1 cellular context compared by ENCODE assay signal in genomic region chr10:100009283-100009792, GRCh38.
TF ChIP-seq lines count a peak whose summit lies in the region.

No MANE protein-coding gene starts in this region.

TF ChIP-seq in K562, 482 proteins besides CTCF, POLR2A, EP300 and RAD21 (continued from another document and continues in another):
- TF ChIP-seq HINFP (tag; conservative IDR thresholded peaks at IDR 0.05; ENCODE audit: low read depth) = no peak
- TF ChIP-seq ARID2 (IDR thresholded peaks at IDR 0.05) = no peak
- TF ChIP-seq SMAD3 (CRISPR knock-in tag; conservative IDR thresholded peaks at IDR 0.05) = no peak
- no peak for TF ChIP-seq SRSF3 (IDR thresholded peaks at IDR 0.05; ENCODE audit: insufficient read depth, low read length)
- no peak for TF ChIP-seq HNRNPK (IDR thresholded peaks at IDR 0.05; ENCODE audit: low read depth, low read length, poor library complexity, severe bottlenecking)
- TF ChIP-seq CHCHD3 (CRISPR knock-in tag; IDR thresholded peaks at IDR 0.05) = no peak
- TF ChIP-seq SIN3A (IDR thresholded peaks at IDR 0.05; ENCODE audit: borderline replicate concordance in 2 of 2, control insufficient read depth in 1 of 2, low read depth in 2 of 2, low read length in 2 of 2) = peak in 1 of 2 experiments; percentile 59; a peak in 1 of 4 replicates
- TF ChIP-seq ZNF507 (tag; conservative IDR thresholded peaks at IDR 0.05) = no peak
- no peak for TF ChIP-seq MCM7 (IDR thresholded peaks at IDR 0.05)
- TF ChIP-seq ZFX (CRISPR knock-in tag; IDR thresholded peaks at IDR 0.05) = peak; percentile 77
- TF ChIP-seq KAT8 (IDR thresholded peaks at IDR 0.05; ENCODE audit: low read depth) = no peak
- no peak for TF ChIP-seq HOXB6 (CRISPR knock-in tag; IDR thresholded peaks at IDR 0.05; ENCODE audit: borderline replicate concordance)
- no peak for TF ChIP-seq BRD9 (IDR thresholded peaks at IDR 0.05; ENCODE audit: low read depth, partially characterized antibody)
- TF ChIP-seq NFIC (IDR thresholded peaks at IDR 0.05) = no peak
- no peak for TF ChIP-seq NCOA1 (IDR thresholded peaks at IDR 0.05; ENCODE audit: low read depth)
- no peak for TF ChIP-seq RHOXF2B (CRISPR knock-in tag; conservative IDR thresholded peaks at IDR 0.05)
- no peak for TF ChIP-seq TAF1 (IDR thresholded peaks at IDR 0.05; ENCODE audit: control insufficient read depth, extremely low read depth, insufficient read depth, low read length, severe bottlenecking)
- TF ChIP-seq CTCFL (IDR thresholded peaks at IDR 0.05; ENCODE audit: borderline replicate concordance, insufficient read depth, low read depth, low read length, poor library complexity, severe bottlenecking) = peak; percentile 46
- no peak for TF ChIP-seq ZNF175 (CRISPR knock-in tag; IDR thresholded peaks at IDR 0.05; ENCODE audit: low read depth)
- TF ChIP-seq, protein P1, sequence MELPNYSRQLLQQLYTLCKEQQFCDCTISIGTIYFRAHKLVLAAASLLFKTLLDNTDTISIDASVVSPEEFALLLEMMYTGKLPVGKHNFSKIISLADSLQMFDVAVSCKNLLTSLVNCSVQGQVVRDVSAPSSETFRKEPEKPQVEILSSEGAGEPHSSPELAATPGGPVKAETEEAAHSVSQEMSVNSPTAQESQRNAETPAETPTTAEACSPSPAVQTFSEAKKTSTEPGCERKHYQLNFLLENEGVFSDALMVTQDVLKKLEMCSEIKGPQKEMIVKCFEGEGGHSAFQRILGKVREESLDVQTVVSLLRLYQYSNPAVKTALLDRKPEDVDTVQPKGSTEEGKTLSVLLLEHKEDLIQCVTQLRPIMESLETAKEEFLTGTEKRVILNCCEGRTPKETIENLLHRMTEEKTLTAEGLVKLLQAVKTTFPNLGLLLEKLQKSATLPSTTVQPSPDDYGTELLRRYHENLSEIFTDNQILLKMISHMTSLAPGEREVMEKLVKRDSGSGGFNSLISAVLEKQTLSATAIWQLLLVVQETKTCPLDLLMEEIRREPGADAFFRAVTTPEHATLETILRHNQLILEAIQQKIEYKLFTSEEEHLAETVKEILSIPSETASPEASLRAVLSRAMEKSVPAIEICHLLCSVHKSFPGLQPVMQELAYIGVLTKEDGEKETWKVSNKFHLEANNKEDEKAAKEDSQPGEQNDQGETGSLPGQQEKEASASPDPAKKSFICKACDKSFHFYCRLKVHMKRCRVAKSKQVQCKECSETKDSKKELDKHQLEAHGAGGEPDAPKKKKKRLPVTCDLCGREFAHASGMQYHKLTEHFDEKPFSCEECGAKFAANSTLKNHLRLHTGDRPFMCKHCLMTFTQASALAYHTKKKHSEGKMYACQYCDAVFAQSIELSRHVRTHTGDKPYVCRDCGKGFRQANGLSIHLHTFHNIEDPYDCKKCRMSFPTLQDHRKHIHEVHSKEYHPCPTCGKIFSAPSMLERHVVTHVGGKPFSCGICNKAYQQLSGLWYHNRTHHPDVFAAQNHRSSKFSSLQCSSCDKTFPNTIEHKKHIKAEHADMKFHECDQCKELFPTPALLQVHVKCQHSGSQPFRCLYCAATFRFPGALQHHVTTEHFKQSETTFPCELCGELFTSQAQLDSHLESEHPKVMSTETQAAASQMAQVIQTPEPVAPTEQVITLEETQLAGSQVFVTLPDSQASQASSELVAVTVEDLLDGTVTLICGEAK (IDR thresholded peaks at IDR 0.05) = no peak
- TF ChIP-seq, protein P1 (CRISPR knock-in tag; IDR thresholded peaks at IDR 0.05) = no peak
- no peak for TF ChIP-seq SNRNP70 (optimal IDR thresholded peaks at IDR 0.05; ENCODE audit: low read depth, low read length)
- TF ChIP-seq SMARCE1 (IDR thresholded peaks at IDR 0.05) = 0 out of 2 replicates have a peak, but pooled peaks have one; percentile 21
- no peak for TF ChIP-seq BACH1 (tag; IDR thresholded peaks at IDR 0.05)
- TF ChIP-seq HDAC1 (IDR thresholded peaks at IDR 0.05) = peak in 1 of 2 experiments; percentile 30; a peak in 1 of 4 replicates
- TF ChIP-seq ATF4 (CRISPR knock-in tag; IDR thresholded peaks at IDR 0.05) = no peak
- TF ChIP-seq PHTF2 (CRISPR knock-in tag; IDR thresholded peaks at IDR 0.05) = no peak
- TF ChIP-seq NCOR1 (IDR thresholded peaks at IDR 0.05) = no peak
- no peak for TF ChIP-seq CBX5 (IDR thresholded peaks at IDR 0.05; ENCODE audit: borderline replicate concordance, low read depth)
- no peak for TF ChIP-seq SLC30A9 (CRISPR knock-in tag; IDR thresholded peaks at IDR 0.05)
- no peak for TF ChIP-seq MXD1 (CRISPR knock-in tag; IDR thresholded peaks at IDR 0.05; ENCODE audit: borderline replicate concordance, poor library complexity, severe bottlenecking)
- TF ChIP-seq TCF7 (IDR thresholded peaks at IDR 0.05; ENCODE audit: borderline replicate concordance) = no peak
- no peak for TF ChIP-seq RBM25 (IDR thresholded peaks at IDR 0.05; ENCODE audit: low read depth, low read length, severe bottlenecking)
- no peak for TF ChIP-seq ARHGAP35 (IDR thresholded peaks at IDR 0.05; ENCODE audit: partially characterized antibody)
- TF ChIP-seq MYNN (IDR thresholded peaks at IDR 0.05) = no peak
- TF ChIP-seq MYNN (CRISPR knock-in tag; IDR thresholded peaks at IDR 0.05) = no peak
- TF ChIP-seq HSF4 (CRISPR knock-in tag; IDR thresholded peaks at IDR 0.05; ENCODE audit: borderline replicate concordance) = no peak
- TF ChIP-seq, protein P2, sequence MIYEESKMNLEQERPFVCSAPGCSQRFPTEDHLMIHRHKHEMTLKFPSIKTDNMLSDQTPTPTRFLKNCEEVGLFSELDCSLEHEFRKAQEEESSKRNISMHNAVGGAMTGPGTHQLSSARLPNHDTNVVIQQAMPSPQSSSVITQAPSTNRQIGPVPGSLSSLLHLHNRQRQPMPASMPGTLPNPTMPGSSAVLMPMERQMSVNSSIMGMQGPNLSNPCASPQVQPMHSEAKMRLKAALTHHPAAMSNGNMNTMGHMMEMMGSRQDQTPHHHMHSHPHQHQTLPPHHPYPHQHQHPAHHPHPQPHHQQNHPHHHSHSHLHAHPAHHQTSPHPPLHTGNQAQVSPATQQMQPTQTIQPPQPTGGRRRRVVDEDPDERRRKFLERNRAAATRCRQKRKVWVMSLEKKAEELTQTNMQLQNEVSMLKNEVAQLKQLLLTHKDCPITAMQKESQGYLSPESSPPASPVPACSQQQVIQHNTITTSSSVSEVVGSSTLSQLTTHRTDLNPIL (CRISPR knock-in tag; IDR thresholded peaks at IDR 0.05) = no peak
- no peak for TF ChIP-seq E2F5 (CRISPR knock-in tag; IDR thresholded peaks at IDR 0.05)
- TF ChIP-seq KDM2B (CRISPR knock-in tag; IDR thresholded peaks at IDR 0.05) = no peak
- TF ChIP-seq CREBBP (IDR thresholded peaks at IDR 0.05; ENCODE audit: low read depth, low read length) = no peak
- no peak for TF ChIP-seq GATA2 (CRISPR knock-in tag; IDR thresholded peaks at IDR 0.05)
- TF ChIP-seq, protein P3, sequence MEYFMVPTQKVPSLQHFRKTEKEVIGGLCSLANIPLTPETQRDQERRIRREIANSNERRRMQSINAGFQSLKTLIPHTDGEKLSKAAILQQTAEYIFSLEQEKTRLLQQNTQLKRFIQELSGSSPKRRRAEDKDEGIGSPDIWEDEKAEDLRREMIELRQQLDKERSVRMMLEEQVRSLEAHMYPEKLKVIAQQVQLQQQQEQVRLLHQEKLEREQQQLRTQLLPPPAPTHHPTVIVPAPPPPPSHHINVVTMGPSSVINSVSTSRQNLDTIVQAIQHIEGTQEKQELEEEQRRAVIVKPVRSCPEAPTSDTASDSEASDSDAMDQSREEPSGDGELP (CRISPR knock-in tag; IDR thresholded peaks at IDR 0.05; ENCODE audit: borderline replicate concordance) = peak; percentile 27; the same call in 1 of the 2 replicates
- TF ChIP-seq RCOR1 (IDR thresholded peaks at IDR 0.05; ENCODE audit: borderline replicate concordance in 1 of 2, low read depth in 2 of 2, low read length in 2 of 2) = 0 out of 4 replicates have a peak, but pooled peaks of 1 of the 2 experiments have one; percentile 12
- 0 out of 2 replicates have a peak, but pooled peaks have one; percentile 11 for TF ChIP-seq SMARCA4 (IDR thresholded peaks at IDR 0.05)
- TF ChIP-seq ZBTB49 (CRISPR knock-in tag; IDR thresholded peaks at IDR 0.05; ENCODE audit: borderline replicate concordance) = no peak
- no peak for TF ChIP-seq MCM5 (IDR thresholded peaks at IDR 0.05; ENCODE audit: low read depth)
- 0 out of 2 replicates have a peak, but pooled peaks have one; percentile 24 for TF ChIP-seq SAFB (IDR thresholded peaks at IDR 0.05; ENCODE audit: borderline replicate concordance, low read depth, low read length)
